8 cellular contexts compared by ENCODE assay signal in the genomic region with DNA sequence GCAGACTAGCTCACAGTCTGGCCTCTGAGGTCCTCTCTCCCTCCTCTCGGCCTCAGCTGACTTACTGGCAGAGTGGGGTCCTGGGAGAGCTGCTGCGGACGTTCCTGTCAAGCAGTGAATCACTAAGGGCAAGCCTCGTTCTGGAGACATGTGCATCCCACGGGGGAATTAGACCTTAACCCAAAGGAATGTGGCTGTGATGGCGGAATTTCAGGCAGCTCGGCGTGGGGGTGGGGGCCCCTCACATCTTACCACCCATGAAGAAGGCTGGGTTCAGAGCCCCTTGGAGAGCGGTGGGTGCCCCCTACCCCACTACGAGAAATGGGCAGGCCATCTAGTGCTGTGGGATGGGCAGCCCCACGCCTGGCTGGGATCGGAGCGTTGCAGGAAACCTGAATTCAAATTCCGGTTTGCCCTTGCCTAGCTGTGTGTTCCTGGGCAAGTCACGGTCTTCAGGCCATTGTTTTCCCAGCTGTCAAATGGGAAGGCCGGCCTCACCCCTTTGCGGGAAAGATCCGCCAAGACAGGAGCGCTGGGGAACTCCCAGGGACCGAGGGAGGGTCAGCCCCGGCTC. TPM values are rescaled to one million over a fixed set of nuclear protein-coding genes. Genes with fewer than 3 reads are reported as not detected.
DNase-seq lines count a peak whose midpoint lies in the region; ATAC-seq and TF ChIP-seq lines count a peak whose summit lies in the region.

No MANE protein-coding gene starts in this region.

- TF ChIP-seq CTCF in lung (IDR thresholded peaks at IDR 0.05; ENCODE audit: control extremely low read depth, extremely low read depth): no peak
- no peak for TF ChIP-seq CTCF in upper lobe of left lung (IDR thresholded peaks at IDR 0.05)

- H3K27me3 ChIP-seq in lung (ENCODE audit: control insufficient read depth, insufficient read depth) (no peaks in the 10 kb centered on the region), upper lobe of left lung (peaks cover 0 to 8% (median 4%) of the 10 kb centered on the region in 4 donors)

- H3K9me3 ChIP-seq in lung (ENCODE audit: control insufficient read depth in 2 of 2, insufficient read depth in 1 of 2, low read length in 1 of 2) (no peaks in the 10 kb centered on the region), upper lobe of left lung (no peaks in the 10 kb centered on the region)

- no peak for TF ChIP-seq EP300 in upper lobe of left lung (IDR thresholded peaks at IDR 0.05)

- WGBS in lung, 2 donors: 19 to 21% methylated on average over 21 of the region's 21 CpGs
- 25 to 29% methylated on average over 7 to 15 of the region's 21 CpGs for WGBS in upper lobe of left lung, 2 donors

- TF ChIP-seq POLR2A in upper lobe of left lung (IDR thresholded peaks at IDR 0.05): no peak

- ATAC-seq in lung (ENCODE audit: insufficient read depth, low FRiP score): no peak
- ATAC-seq in upper lobe of left lung (ENCODE audit: low FRiP score in 2 of 2): peak in 1 of 2 donors; percentile 65
- no peak for ATAC-seq in GM21367 (IDR thresholded peaks at IDR 0.05; ENCODE audit: unreplicated experiment)

- H3K27ac Mint-ChIP-seq in activated naive CD4-positive, alpha-beta T cell treated with anti-CD3 and anti-CD28 coated beads, Interleukin-2, amount 50 U/mL, for 24 hours: no peak overlapping the region

- H3K36me3 Mint-ChIP-seq in activated naive CD4-positive, alpha-beta T cell treated with anti-CD3 and anti-CD28 coated beads, Interleukin-2, amount 50 U/mL, for 24 hours: no peaks in the 10 kb centered on the region

- H3K9me3 Mint-ChIP-seq in activated naive CD4-positive, alpha-beta T cell treated with anti-CD3 and anti-CD28 coated beads, Interleukin-2, amount 50 U/mL, for 24 hours: no peaks in the 10 kb centered on the region

- peaks cover 0 to 8% of the 10 kb centered on the region in 2 donors for H3K4me1 ChIP-seq in lung (ENCODE audit: control insufficient read depth in 2 of 2, insufficient read depth in 2 of 2, low read length in 2 of 2)
- peaks cover 27 to 53% (median 42%) of the 10 kb centered on the region in 4 donors for H3K4me1 ChIP-seq in upper lobe of left lung

- H3K27ac ChIP-seq in caudate nucleus (ENCODE audit: low read depth, low read length): peak overlapping the region; percentile 49
- peak overlapping the region; percentile 70 to 80 for H3K27ac ChIP-seq in lung (ENCODE audit: low read depth in 1 of 2, low read length in 1 of 2)
- peak overlapping the region; percentile 82 to 91 (median 86) for H3K27ac ChIP-seq in upper lobe of left lung

- peaks cover 22% of the 10 kb centered on the region for H3K27me3 Mint-ChIP-seq in activated naive CD4-positive, alpha-beta T cell treated with anti-CD3 and anti-CD28 coated beads, Interleukin-2, amount 50 U/mL, for 24 hours

- DNase-seq in activated naive CD4-positive, alpha-beta T cell treated with anti-CD3 and anti-CD28 coated beads, Interleukin-2, amount 50 U/mL, for 16 hours: no peak
- no peak for DNase-seq in caudate nucleus (lab: John Stamatoyannopoulos, UW)
- no peak for DNase-seq in lung (ENCODE audit: low spot score)
- DNase-seq in upper lobe of left lung: no peak
- no peak for DNase-seq in iPS-NIHi11 (ENCODE audit: low spot score)
- no peak for DNase-seq in HuH-7.5 (ENCODE audit: low spot score)

- peak overlapping the region; percentile 66 for H3K4me3 ChIP-seq in lung
- H3K4me3 ChIP-seq in upper lobe of left lung: peak overlapping the region; percentile 53 to 62 (median 60)

- H3K36me3 ChIP-seq in lung (ENCODE audit: control insufficient read depth in 2 of 2, insufficient read depth in 2 of 2, low read length in 2 of 2): no peaks in the 10 kb centered on the region
- peaks cover 0 to 8% (median 0%) of the 10 kb centered on the region in 4 donors for H3K36me3 ChIP-seq in upper lobe of left lung

- peak overlapping the region; percentile 78 for H3K4me3 Mint-ChIP-seq in activated naive CD4-positive, alpha-beta T cell treated with anti-CD3 and anti-CD28 coated beads, Interleukin-2, amount 50 U/mL, for 24 hours

- peaks cover 24% of the 10 kb centered on the region for H3K4me1 Mint-ChIP-seq in activated naive CD4-positive, alpha-beta T cell treated with anti-CD3 and anti-CD28 coated beads, Interleukin-2, amount 50 U/mL, for 24 hours

RNA-seq across cellular contexts. Expression of gene LRRC32, which starts 0.6 kb away (rescaled TPM):
- 10 to 100 TPM; 38.3 to 69.9 TPM for total RNA-seq in lung
- polyA plus RNA-seq in lung: 100 to 1,000 TPM; 100 to 159 TPM
- total RNA-seq in upper lobe of left lung: 100 to 1,000 TPM in 1 of 6 donors, 10 to 100 TPM in 5; 41.3 to 118 (median 60.3) TPM
